ENCODE assay signal across 12 cellular contexts in the genomic region with DNA sequence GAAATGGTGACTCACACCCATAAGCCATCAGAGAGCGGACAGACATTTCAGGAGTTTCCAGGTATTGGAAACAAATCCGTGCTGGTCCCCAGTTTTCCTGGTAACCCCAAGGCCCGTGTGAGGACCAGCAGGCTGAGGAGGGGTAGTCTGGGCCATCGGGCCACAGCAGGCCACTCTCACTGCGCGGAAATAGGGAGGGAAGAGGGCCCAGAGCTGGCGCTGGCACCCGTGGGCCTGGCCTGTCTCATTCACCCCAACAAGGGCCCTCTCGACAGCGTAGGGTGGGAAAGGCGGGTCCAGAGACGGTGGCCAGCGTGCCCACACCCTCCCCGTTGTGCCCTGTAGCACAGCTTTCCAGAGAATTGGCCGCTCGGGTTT. TPM values are rescaled to one million over a fixed set of nuclear protein-coding genes. Genes with fewer than 3 reads are reported as not detected.
DNase-seq lines count a peak whose midpoint lies in the region; ATAC-seq and TF ChIP-seq lines count a peak whose summit lies in the region.
"Had no signal": no experiment of that assay in that cellular context is flagged by ENCODE, and none has a peak within 500 bp of the region (broad histone marks: within the 10 kb centered on the region; RNA-seq: fewer than 3 reads in every experiment).

No MANE protein-coding gene starts in this region.

- no peaks in the 10 kb centered on the region for H3K4me1 Mint-ChIP-seq in activated CD8-positive, alpha-beta memory T cell treated with anti-CD3 and anti-CD28 coated beads, Interleukin-2, amount 10 ng/mL, durations not matched to agents 7 days and 5 days
- no peaks in the 10 kb centered on the region for H3K4me1 Mint-ChIP-seq in activated naive CD8-positive, alpha-beta T cell treated with anti-CD3 and anti-CD28 coated beads, Interleukin-2, amount 50 U/mL, for 24 hours

- no peak for DNase-seq in activated CD8-positive, alpha-beta memory T cell treated with anti-CD3 and anti-CD28 coated beads, Interleukin-2, amount 10 ng/mL, durations not matched to agents 7 days and 5 days
- DNase-seq in activated CD8-positive, alpha-beta memory T cell treated with anti-CD3 and anti-CD28 coated beads, Interleukin-2, amount 50 U/mL, for 4 hours: no peak
- no peak for DNase-seq in activated naive CD8-positive, alpha-beta T cell treated with anti-CD3 and anti-CD28 coated beads, Interleukin-2, amount 50 U/mL, for 24 hours
- no peak for DNase-seq in osteoblast (ENCODE audit: insufficient read length, low spot score, missing footprints)
- no peak for DNase-seq in T-helper 9 cell
- DNase-seq: GF-D8 had no signal

- no peak overlapping the region for H3K27ac ChIP-seq in osteoblast (ENCODE audit: low read depth, low read length)
- H3K27ac ChIP-seq: spleen had no signal

- ATAC-seq in activated CD8-positive, alpha-beta memory T cell treated with anti-CD3 and anti-CD28 coated beads, Interleukin-2, amount 10 ng/mL, durations not matched to agents 7 days and 5 days: peak; percentile 20
- ATAC-seq in HG03354 (IDR thresholded peaks at IDR 0.05; ENCODE audit: poor library complexity, severe bottlenecking, unreplicated experiment) (peak; percentile 21), HG02970 (IDR thresholded peaks at IDR 0.05; ENCODE audit: low FRiP score, unreplicated experiment) (no peak), HG02938 (IDR thresholded peaks at IDR 0.05; ENCODE audit: unreplicated experiment) (no peak)
- ATAC-seq in activated naive CD8-positive, alpha-beta T cell treated with anti-CD3 and anti-CD28 coated beads, Interleukin-2, amount 50 U/mL, for 24 hours: peak; percentile 10
- ATAC-seq: CD8-positive, alpha-beta T cell had no signal

- H3K27me3 ChIP-seq in osteoblast (ENCODE audit: insufficient read depth, low read length): peaks cover 5% of the 10 kb centered on the region

- no peak for TF ChIP-seq CTCF in osteoblast (IDR thresholded peaks at IDR 0.05; ENCODE audit: extremely low read depth, low read depth, low read length)

- H3K4me3 ChIP-seq in osteoblast (ENCODE audit: insufficient read depth, low read length): no peak overlapping the region
- H3K4me3 ChIP-seq: HAP-1, spleen had no signal

- no peaks in the 10 kb centered on the region for H3K4me1 ChIP-seq in osteoblast (ENCODE audit: insufficient read depth, low read length)
- H3K4me1 ChIP-seq: HAP-1 had no signal

- CTCF ChIA-PET in activated CD8-positive, alpha-beta memory T cell treated with anti-CD3 and anti-CD28 coated beads, Interleukin-2, amount 10 ng/mL, durations not matched to agents 7 days and 5 days (lab: Charles Lee): interaction anchor here (0.8 to 1.4 kb wide), 7 partner anchors 9 to 216 kb away, joined by 3 to 21 read pairs (median 5); partner anchors contain the start of gene FAHD2A

- no peaks in the 10 kb centered on the region for H3K79me2 ChIP-seq in osteoblast (ENCODE audit: insufficient read depth, low read length)

- H2AFZ ChIP-seq in osteoblast (ENCODE audit: low read length): peak overlapping the region; percentile 89

- no peak overlapping the region for H3K27ac Mint-ChIP-seq in activated CD8-positive, alpha-beta memory T cell treated with anti-CD3 and anti-CD28 coated beads, Interleukin-2, amount 10 ng/mL, durations not matched to agents 7 days and 5 days
- no peak overlapping the region for H3K27ac Mint-ChIP-seq in activated naive CD8-positive, alpha-beta T cell treated with anti-CD3 and anti-CD28 coated beads, Interleukin-2, amount 50 U/mL, for 24 hours
- H3K27ac Mint-ChIP-seq: CD8-positive, alpha-beta T cell had no signal

- H3K36me3 ChIP-seq in osteoblast (ENCODE audit: insufficient read depth, low read length): no peaks in the 10 kb centered on the region
- H3K36me3 ChIP-seq: HAP-1, spleen had no signal

- no peaks in the 10 kb centered on the region for H3K36me3 Mint-ChIP-seq in activated CD8-positive, alpha-beta memory T cell treated with anti-CD3 and anti-CD28 coated beads, Interleukin-2, amount 10 ng/mL, durations not matched to agents 7 days and 5 days
- no peaks in the 10 kb centered on the region for H3K36me3 Mint-ChIP-seq in activated naive CD8-positive, alpha-beta T cell treated with anti-CD3 and anti-CD28 coated beads, Interleukin-2, amount 50 U/mL, for 24 hours (ENCODE audit: low read depth)
- H3K36me3 Mint-ChIP-seq: CD8-positive, alpha-beta T cell had no signal

- no peaks in the 10 kb centered on the region for H3K9me3 ChIP-seq in osteoblast (ENCODE audit: low read depth, low read length)
- H3K9me3 ChIP-seq: HAP-1, spleen had no signal

- no peaks in the 10 kb centered on the region for H4K20me1 ChIP-seq in osteoblast (ENCODE audit: insufficient read depth, low read length)

- no peak overlapping the region for H3K4me3 Mint-ChIP-seq in activated CD8-positive, alpha-beta memory T cell treated with anti-CD3 and anti-CD28 coated beads, Interleukin-2, amount 10 ng/mL, durations not matched to agents 7 days and 5 days
- no peak overlapping the region for H3K4me3 Mint-ChIP-seq in activated naive CD8-positive, alpha-beta T cell treated with anti-CD3 and anti-CD28 coated beads, Interleukin-2, amount 50 U/mL, for 24 hours
- H3K4me3 Mint-ChIP-seq: CD8-positive, alpha-beta T cell had no signal

- no peaks in the 10 kb centered on the region for H3K27me3 Mint-ChIP-seq in activated CD8-positive, alpha-beta memory T cell treated with anti-CD3 and anti-CD28 coated beads, Interleukin-2, amount 10 ng/mL, durations not matched to agents 7 days and 5 days
- H3K27me3 Mint-ChIP-seq in activated naive CD8-positive, alpha-beta T cell treated with anti-CD3 and anti-CD28 coated beads, Interleukin-2, amount 50 U/mL, for 24 hours: peaks cover 4% of the 10 kb centered on the region

- H3K4me2 ChIP-seq in osteoblast (ENCODE audit: insufficient read depth, low read length): peak overlapping the region; percentile 32

- H3K9me3 Mint-ChIP-seq in activated CD8-positive, alpha-beta memory T cell treated with anti-CD3 and anti-CD28 coated beads, Interleukin-2, amount 10 ng/mL, durations not matched to agents 7 days and 5 days (ENCODE audit: low read depth): no peaks in the 10 kb centered on the region
- no peaks in the 10 kb centered on the region for H3K9me3 Mint-ChIP-seq in activated naive CD8-positive, alpha-beta T cell treated with anti-CD3 and anti-CD28 coated beads, Interleukin-2, amount 50 U/mL, for 24 hours
- H3K9me3 Mint-ChIP-seq: CD8-positive, alpha-beta T cell had no signal

RNA-seq across cellular contexts. Expression of gene FAHD2A, which starts 13.6 kb away (rescaled TPM):
- total RNA-seq in activated CD8-positive, alpha-beta memory T cell treated with anti-CD3 and anti-CD28 coated beads, Interleukin-2, amount 10 ng/mL, durations not matched to agents 7 days and 5 days: 10 to 100 TPM; 36.0 to 38.6 TPM
- total RNA-seq in osteoblast: 19.7 and 21.4 TPM in 2 replicates

Comparison
In these comparisons a context has a peak if more than half of its experiments do, and no peak if none do; other contexts are left out.
1. ATAC-seq: peak in activated CD8-positive, alpha-beta memory T cell treated with anti-CD3 and anti-CD28 coated beads, Interleukin-2, amount 10 ng/mL, durations not matched to agents 7 days and 5 days (single experiment), HG03354 (single experiment) and activated naive CD8-positive, alpha-beta T cell treated with anti-CD3 and anti-CD28 coated beads, Interleukin-2, amount 50 U/mL, for 24 hours (single experiment); none in HG02970 (single experiment) and HG02938 (single experiment).